ENCODE assay signal across 8 cellular contexts in the genomic region with DNA sequence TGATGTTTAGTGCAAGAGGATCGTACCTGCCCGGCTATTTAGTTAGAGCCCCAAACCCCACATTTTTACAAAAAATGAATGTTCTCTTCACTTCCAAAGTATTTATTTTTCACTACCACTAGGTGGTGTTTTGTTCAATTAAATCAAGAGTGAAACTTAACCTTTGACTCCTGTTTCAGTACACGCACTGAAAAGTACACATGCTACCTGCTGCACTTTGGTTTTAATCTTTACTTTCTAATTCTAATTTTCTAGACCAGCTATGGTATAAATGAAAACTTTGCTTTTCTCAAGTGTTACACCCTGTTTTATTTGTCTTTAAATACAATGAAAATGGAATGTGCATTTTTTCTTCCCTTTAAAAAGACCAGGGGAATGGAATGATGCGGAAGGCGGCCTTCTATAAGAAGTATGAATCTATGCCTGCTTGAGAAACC. TPM values are rescaled to one million over a fixed set of nuclear protein-coding genes. Genes with fewer than 3 reads are reported as not detected.
DNase-seq lines count a peak whose midpoint lies in the region; TF ChIP-seq lines count a peak whose summit lies in the region.

No MANE protein-coding gene starts in this region.

- DNase-seq in activated T-cell treated with anti-CD3 and anti-CD28 coated beads, Interleukin-2, amount 50 U/mL, for 24 hours = no peak
- no peak for DNase-seq in activated T-cell treated with anti-CD3 and anti-CD28 coated beads, Interleukin-2, amount 50 U/mL, for 1 hour
- DNase-seq in HS-5 (ENCODE audit: low read depth) (peak; percentile 11), SKM-1 (lab: John Stamatoyannopoulos, UW; ENCODE audit: unreplicated experiment) (peak; percentile 10), fibroblast of mammary gland (ENCODE audit: low read depth) (peak; percentile 47), spleen (no peak), mesenteric fat pad (ENCODE audit: low spot score) (no peak)
- DNase-seq in stimulated activated CD4-positive, alpha-beta T cell treated with anti-CD3 and anti-CD28 coated beads, Interleukin-15, amount 100 ng/mL, for 24 hours = no peak

- intact Hi-C loops in spleen (cut with DNase I; ENCODE audit: low total_unique reads) = no loop called here

- 59 to 73% (median 67%) methylated on average over 5 of the region's 5 CpGs for WGBS in spleen, 5 donors

- H3K4me1 ChIP-seq in spleen = peaks cover 0 to 13% (median 6%) of the 10 kb centered on the region in 6 donors

- TF ChIP-seq CTCF in fibroblast of mammary gland (conservative IDR thresholded peaks at IDR 0.05; ENCODE audit: control insufficient read depth, insufficient read depth, low read depth, low read length) (peak; percentile 53), spleen (IDR thresholded peaks at IDR 0.05 in 8 of 11, conservative IDR thresholded peaks at IDR 0.05 in 3 of 11) (peak in 8 of 11 experiments; percentile 12 to 57 (median 48))

- no peak overlapping the region for H3K4me3 Mint-ChIP-seq in activated T-cell treated with anti-CD3 and anti-CD28 coated beads, Interleukin-2, amount 50 U/mL, for 24 hours

- H3K36me3 Mint-ChIP-seq in activated T-cell treated with anti-CD3 and anti-CD28 coated beads, Interleukin-2, amount 50 U/mL, for 24 hours (ENCODE audit: low read depth) = no peaks in the 10 kb centered on the region

- H3K36me3 ChIP-seq in spleen = no peaks in the 10 kb centered on the region

- no peak for TF ChIP-seq POLR2A in spleen (IDR thresholded peaks at IDR 0.05)

- no peaks in the 10 kb centered on the region for H3K27me3 Mint-ChIP-seq in activated T-cell treated with anti-CD3 and anti-CD28 coated beads, Interleukin-2, amount 50 U/mL, for 24 hours

- H3K27me3 ChIP-seq in spleen (replicated peaks in 1 of 7) = no peaks in the 10 kb centered on the region

- no peaks in the 10 kb centered on the region for H3K9me3 Mint-ChIP-seq in activated T-cell treated with anti-CD3 and anti-CD28 coated beads, Interleukin-2, amount 50 U/mL, for 24 hours

- no peak overlapping the region for H3K27ac ChIP-seq in spleen

- H3K4me1 Mint-ChIP-seq in activated T-cell treated with anti-CD3 and anti-CD28 coated beads, Interleukin-2, amount 50 U/mL, for 24 hours (ENCODE audit: low read depth) = peaks cover 6% of the 10 kb centered on the region

- H3K4me3 ChIP-seq in fibroblast of mammary gland (ENCODE audit: control insufficient read depth, low read depth, low read length) (no peak overlapping the region), spleen (no peak overlapping the region)

- peak overlapping the region; percentile 58 for H3K27ac Mint-ChIP-seq in activated T-cell treated with anti-CD3 and anti-CD28 coated beads, Interleukin-2, amount 50 U/mL, for 24 hours

- no peaks in the 10 kb centered on the region for H3K9me3 ChIP-seq in spleen

RNA-seq across cellular contexts. Expression of gene CHN1, which starts 31.4 kb away (rescaled TPM):
- 10 to 100 TPM in 4 of 7 donors, 1 to 10 TPM in 3; 5.4 to 14.6 (median 10.5) TPM for total RNA-seq in spleen
- 10 to 100 TPM in 1 of 3 donors, 1 to 10 TPM in 2; 7.0 to 12.4 (median 8.2) TPM for polyA plus RNA-seq in spleen
- 7.0 TPM for total RNA-seq in mesenteric fat pad

Comparison
In these comparisons a context has a peak if more than half of its experiments do, and no peak if none do; other contexts are left out.
1. DNase-seq: peak in HS-5 (single experiment), SKM-1 (single experiment) and fibroblast of mammary gland (single experiment); none in activated T-cell treated with anti-CD3 and anti-CD28 coated beads, Interleukin-2, amount 50 U/mL, for 24 hours (single experiment), activated T-cell treated with anti-CD3 and anti-CD28 coated beads, Interleukin-2, amount 50 U/mL, for 1 hour (single experiment), spleen (single experiment), mesenteric fat pad (single experiment) and stimulated activated CD4-positive, alpha-beta T cell treated with anti-CD3 and anti-CD28 coated beads, Interleukin-15, amount 100 ng/mL, for 24 hours (single experiment).